1 cellular context compared by ENCODE assay signal in genomic region chr6:158816329-158816728, GRCh38.
TF ChIP-seq lines count a peak whose summit lies in the region.

No MANE protein-coding gene starts in this region.

TF ChIP-seq in K562, 482 proteins besides CTCF, POLR2A, EP300 and RAD21 (continued from another document and continues in another):
- peak; percentile 55; the same call in 1 of the 2 replicates for TF ChIP-seq MGA (IDR thresholded peaks at IDR 0.05)
- peak; percentile 82 for TF ChIP-seq RAD51 (IDR thresholded peaks at IDR 0.05; ENCODE audit: borderline replicate concordance, low read depth)
- TF ChIP-seq TOE1 (IDR thresholded peaks at IDR 0.05; ENCODE audit: borderline replicate concordance): peak; percentile 54; the same call in 1 of the 2 replicates
- no peak for TF ChIP-seq TOE1 (CRISPR knock-in tag; IDR thresholded peaks at IDR 0.05; ENCODE audit: borderline replicate concordance, low read depth)
- peak; percentile 7; the same call in 1 of the 2 replicates for TF ChIP-seq ZFX (CRISPR knock-in tag; IDR thresholded peaks at IDR 0.05)
- TF ChIP-seq PRPF4 (IDR thresholded peaks at IDR 0.05; ENCODE audit: insufficient read depth, low read depth, low read length, poor library complexity, severe bottlenecking): no peak
- no peak for TF ChIP-seq ESRRB (CRISPR knock-in tag; IDR thresholded peaks at IDR 0.05; ENCODE audit: borderline replicate concordance)
- peak; percentile 41 to 68 for TF ChIP-seq MNT (conservative IDR thresholded peaks at IDR 0.05)
- peak; percentile 58 for TF ChIP-seq L3MBTL2 (IDR thresholded peaks at IDR 0.05)
- TF ChIP-seq PRDM10 (IDR thresholded peaks at IDR 0.05; ENCODE audit: partially characterized antibody): no peak
- TF ChIP-seq CHAMP1 (IDR thresholded peaks at IDR 0.05): no peak
- no peak for TF ChIP-seq MAFG (tag; conservative IDR thresholded peaks at IDR 0.05)
- no peak for TF ChIP-seq DLX4 (CRISPR knock-in tag; IDR thresholded peaks at IDR 0.05)
- 0 out of 2 replicates have a peak, but pooled peaks have one; percentile 31 for TF ChIP-seq SOX6 (IDR thresholded peaks at IDR 0.05)
- no peak for TF ChIP-seq MEIS2 (IDR thresholded peaks at IDR 0.05; ENCODE audit: partially characterized antibody)
- no peak for TF ChIP-seq SMAD1 (IDR thresholded peaks at IDR 0.05; ENCODE audit: low read depth, low read length, partially characterized antibody)
- TF ChIP-seq AFF1 (IDR thresholded peaks at IDR 0.05; ENCODE audit: low read depth in 1 of 2, partially characterized antibody in 2 of 2): no peak
- TF ChIP-seq TFE3 (CRISPR knock-in tag; IDR thresholded peaks at IDR 0.05): peak; percentile 78
- TF ChIP-seq RBFOX2 (IDR thresholded peaks at IDR 0.05; ENCODE audit: low read depth, low read length): no peak; the same call in 1 of the 2 replicates
- TF ChIP-seq ZNF444 (CRISPR knock-in tag; IDR thresholded peaks at IDR 0.05): no peak
- peak; percentile 58; the same call in 1 of the 2 replicates for TF ChIP-seq TEAD4 (IDR thresholded peaks at IDR 0.05; ENCODE audit: low read length)
- TF ChIP-seq TEAD4 (CRISPR knock-in tag; IDR thresholded peaks at IDR 0.05; ENCODE audit: borderline replicate concordance): no peak
- peak; percentile 44; the same call in 1 of the 2 replicates for TF ChIP-seq TCF3 (CRISPR knock-in tag; IDR thresholded peaks at IDR 0.05)
- TF ChIP-seq MCM3 (IDR thresholded peaks at IDR 0.05): no peak
- TF ChIP-seq CBFA2T2 (conservative IDR thresholded peaks at IDR 0.05): peak; percentile 54
- no peak for TF ChIP-seq ADNP (tag; IDR thresholded peaks at IDR 0.05)
- no peak for TF ChIP-seq CHD4 (IDR thresholded peaks at IDR 0.05; ENCODE audit: insufficient read depth, insufficient replicate concordance, low read depth, low read length, poor library complexity, severe bottlenecking)
- 0 out of 2 replicates have a peak, but pooled peaks have one; percentile 22 for TF ChIP-seq GATAD2B (IDR thresholded peaks at IDR 0.05; ENCODE audit: borderline replicate concordance)
- TF ChIP-seq ARID1B (IDR thresholded peaks at IDR 0.05): peak; percentile 22; the same call in 1 of the 2 replicates
